In the genomic region with DNA sequence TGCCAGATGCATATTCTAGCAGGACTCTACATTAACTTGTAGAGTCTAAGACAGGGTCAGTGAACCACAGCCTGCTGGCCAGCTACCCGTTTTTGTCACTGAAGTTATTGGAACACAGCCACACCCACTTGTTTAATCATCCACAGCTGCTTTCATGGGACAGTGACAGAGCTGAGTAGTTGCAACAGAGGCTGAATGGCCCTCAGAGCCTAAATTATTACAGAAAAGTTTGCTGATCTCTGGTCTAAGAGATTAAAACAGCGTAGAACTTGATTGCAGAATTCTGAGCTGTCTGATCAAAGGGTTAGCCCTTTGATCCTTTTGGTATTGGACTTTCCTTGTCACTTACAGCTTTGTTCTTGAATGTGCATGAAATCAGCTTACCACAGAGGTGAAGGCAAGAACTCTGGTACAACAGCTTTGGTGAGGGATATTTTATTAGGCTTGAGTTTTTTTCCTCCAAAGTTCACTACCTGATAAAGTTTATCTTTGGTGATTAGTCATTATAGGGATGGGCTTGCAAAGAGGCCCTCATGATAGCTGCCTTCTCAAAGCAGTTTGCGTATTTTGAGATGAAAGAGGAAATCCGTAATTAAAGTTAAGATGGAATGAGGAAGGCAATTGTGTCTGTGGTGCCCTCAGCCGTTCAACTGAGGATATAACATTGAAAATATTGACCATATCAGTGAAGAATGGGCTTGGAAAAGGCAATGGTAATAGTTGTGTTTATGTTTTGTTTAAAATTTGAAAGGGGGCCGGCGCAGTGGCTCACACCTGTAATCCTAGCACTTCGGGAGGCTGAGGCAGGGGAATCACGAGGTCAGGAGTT, we compare ENCODE assay signal across 1 cellular context.
TF ChIP-seq lines count a peak whose summit lies in the region.

No MANE protein-coding gene starts in this region.

TF ChIP-seq in HepG2, 621 proteins besides CTCF, POLR2A, EP300 and RAD21 (continued from another document and continues in another):
- TF ChIP-seq, protein P1, sequence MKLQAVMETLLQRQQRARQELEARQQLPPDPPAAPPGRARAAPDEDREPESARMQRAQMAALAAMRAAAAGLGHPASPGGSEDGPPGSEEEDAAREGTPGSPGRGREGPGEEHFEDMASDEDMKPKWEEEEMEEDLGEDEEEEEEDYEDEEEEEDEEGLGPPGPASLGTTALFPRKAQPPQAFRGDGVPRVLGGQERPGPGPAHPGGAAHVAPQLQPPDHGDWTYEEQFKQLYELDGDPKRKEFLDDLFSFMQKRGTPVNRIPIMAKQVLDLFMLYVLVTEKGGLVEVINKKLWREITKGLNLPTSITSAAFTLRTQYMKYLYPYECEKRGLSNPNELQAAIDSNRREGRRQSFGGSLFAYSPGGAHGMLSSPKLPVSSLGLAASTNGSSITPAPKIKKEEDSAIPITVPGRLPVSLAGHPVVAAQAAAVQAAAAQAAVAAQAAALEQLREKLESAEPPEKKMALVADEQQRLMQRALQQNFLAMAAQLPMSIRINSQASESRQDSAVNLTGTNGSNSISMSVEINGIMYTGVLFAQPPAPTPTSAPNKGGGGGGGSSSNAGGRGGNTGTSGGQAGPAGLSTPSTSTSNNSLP (IDR thresholded peaks at IDR 0.05; ENCODE audit: low read depth, low read length) = peak; percentile 81
- TF ChIP-seq, protein P2, sequence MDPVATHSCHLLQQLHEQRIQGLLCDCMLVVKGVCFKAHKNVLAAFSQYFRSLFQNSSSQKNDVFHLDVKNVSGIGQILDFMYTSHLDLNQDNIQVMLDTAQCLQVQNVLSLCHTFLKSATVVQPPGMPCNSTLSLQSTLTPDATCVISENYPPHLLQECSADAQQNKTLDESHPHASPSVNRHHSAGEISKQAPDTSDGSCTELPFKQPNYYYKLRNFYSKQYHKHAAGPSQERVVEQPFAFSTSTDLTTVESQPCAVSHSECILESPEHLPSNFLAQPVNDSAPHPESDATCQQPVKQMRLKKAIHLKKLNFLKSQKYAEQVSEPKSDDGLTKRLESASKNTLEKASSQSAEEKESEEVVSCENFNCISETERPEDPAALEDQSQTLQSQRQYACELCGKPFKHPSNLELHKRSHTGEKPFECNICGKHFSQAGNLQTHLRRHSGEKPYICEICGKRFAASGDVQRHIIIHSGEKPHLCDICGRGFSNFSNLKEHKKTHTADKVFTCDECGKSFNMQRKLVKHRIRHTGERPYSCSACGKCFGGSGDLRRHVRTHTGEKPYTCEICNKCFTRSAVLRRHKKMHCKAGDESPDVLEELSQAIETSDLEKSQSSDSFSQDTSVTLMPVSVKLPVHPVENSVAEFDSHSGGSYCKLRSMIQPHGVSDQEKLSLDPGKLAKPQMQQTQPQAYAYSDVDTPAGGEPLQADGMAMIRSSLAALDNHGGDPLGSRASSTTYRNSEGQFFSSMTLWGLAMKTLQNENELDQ (CRISPR knock-in tag; IDR thresholded peaks at IDR 0.05; ENCODE audit: borderline replicate concordance) = no peak
- 0 out of 2 replicates have a peak, but pooled peaks have one; percentile 18 for TF ChIP-seq ZMYM3 (CRISPR knock-in tag; IDR thresholded peaks at IDR 0.05)
- peak; percentile 37 for TF ChIP-seq SALL1 (CRISPR knock-in tag; IDR thresholded peaks at IDR 0.05)
- TF ChIP-seq IRX3 (CRISPR knock-in tag; IDR thresholded peaks at IDR 0.05; ENCODE audit: borderline replicate concordance, low read depth) = no peak
- peak; percentile 89 for TF ChIP-seq SP5 (CRISPR knock-in tag; IDR thresholded peaks at IDR 0.05; ENCODE audit: borderline replicate concordance, low read depth)
- no peak for TF ChIP-seq MTA3 (CRISPR knock-in tag; IDR thresholded peaks at IDR 0.05)
- no peak for TF ChIP-seq SRF (IDR thresholded peaks at IDR 0.05; ENCODE audit: low read depth, low read length)
- no peak; the same call in 1 of the 2 replicates for TF ChIP-seq NCOA1 (CRISPR knock-in tag; IDR thresholded peaks at IDR 0.05)
- no peak for TF ChIP-seq NFATC3 (CRISPR knock-in tag; IDR thresholded peaks at IDR 0.05)
- TF ChIP-seq HOXA9 (CRISPR knock-in tag; IDR thresholded peaks at IDR 0.05; ENCODE audit: borderline replicate concordance) = no peak
- TF ChIP-seq, protein P3, sequence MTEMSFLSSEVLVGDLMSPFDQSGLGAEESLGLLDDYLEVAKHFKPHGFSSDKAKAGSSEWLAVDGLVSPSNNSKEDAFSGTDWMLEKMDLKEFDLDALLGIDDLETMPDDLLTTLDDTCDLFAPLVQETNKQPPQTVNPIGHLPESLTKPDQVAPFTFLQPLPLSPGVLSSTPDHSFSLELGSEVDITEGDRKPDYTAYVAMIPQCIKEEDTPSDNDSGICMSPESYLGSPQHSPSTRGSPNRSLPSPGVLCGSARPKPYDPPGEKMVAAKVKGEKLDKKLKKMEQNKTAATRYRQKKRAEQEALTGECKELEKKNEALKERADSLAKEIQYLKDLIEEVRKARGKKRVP (CRISPR knock-in tag; IDR thresholded peaks at IDR 0.05) = no peak
- no peak for TF ChIP-seq KLF11 (CRISPR knock-in tag; IDR thresholded peaks at IDR 0.05)
- no peak for TF ChIP-seq DNMT3B (CRISPR knock-in tag; conservative IDR thresholded peaks at IDR 0.05)
- TF ChIP-seq HOXD1 (CRISPR knock-in tag; IDR thresholded peaks at IDR 0.05) = peak; percentile 80; the same call in 1 of the 2 replicates
- TF ChIP-seq ZNF83 (CRISPR knock-in tag; IDR thresholded peaks at IDR 0.05; ENCODE audit: borderline replicate concordance) = no peak
- TF ChIP-seq, protein P4, sequence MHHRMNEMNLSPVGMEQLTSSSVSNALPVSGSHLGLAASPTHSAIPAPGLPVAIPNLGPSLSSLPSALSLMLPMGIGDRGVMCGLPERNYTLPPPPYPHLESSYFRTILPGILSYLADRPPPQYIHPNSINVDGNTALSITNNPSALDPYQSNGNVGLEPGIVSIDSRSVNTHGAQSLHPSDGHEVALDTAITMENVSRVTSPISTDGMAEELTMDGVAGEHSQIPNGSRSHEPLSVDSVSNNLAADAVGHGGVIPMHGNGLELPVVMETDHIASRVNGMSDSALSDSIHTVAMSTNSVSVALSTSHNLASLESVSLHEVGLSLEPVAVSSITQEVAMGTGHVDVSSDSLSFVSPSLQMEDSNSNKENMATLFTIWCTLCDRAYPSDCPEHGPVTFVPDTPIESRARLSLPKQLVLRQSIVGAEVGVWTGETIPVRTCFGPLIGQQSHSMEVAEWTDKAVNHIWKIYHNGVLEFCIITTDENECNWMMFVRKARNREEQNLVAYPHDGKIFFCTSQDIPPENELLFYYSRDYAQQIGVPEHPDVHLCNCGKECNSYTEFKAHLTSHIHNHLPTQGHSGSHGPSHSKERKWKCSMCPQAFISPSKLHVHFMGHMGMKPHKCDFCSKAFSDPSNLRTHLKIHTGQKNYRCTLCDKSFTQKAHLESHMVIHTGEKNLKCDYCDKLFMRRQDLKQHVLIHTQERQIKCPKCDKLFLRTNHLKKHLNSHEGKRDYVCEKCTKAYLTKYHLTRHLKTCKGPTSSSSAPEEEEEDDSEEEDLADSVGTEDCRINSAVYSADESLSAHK (CRISPR knock-in tag; IDR thresholded peaks at IDR 0.05; ENCODE audit: borderline replicate concordance) = no peak
- no peak for TF ChIP-seq ZNF17 (CRISPR knock-in tag; IDR thresholded peaks at IDR 0.05)
- TF ChIP-seq RERE (CRISPR knock-in tag; IDR thresholded peaks at IDR 0.05; ENCODE audit: low read depth) = no peak
- no peak for TF ChIP-seq DR1 (CRISPR knock-in tag; IDR thresholded peaks at IDR 0.05)
- TF ChIP-seq, protein P5, sequence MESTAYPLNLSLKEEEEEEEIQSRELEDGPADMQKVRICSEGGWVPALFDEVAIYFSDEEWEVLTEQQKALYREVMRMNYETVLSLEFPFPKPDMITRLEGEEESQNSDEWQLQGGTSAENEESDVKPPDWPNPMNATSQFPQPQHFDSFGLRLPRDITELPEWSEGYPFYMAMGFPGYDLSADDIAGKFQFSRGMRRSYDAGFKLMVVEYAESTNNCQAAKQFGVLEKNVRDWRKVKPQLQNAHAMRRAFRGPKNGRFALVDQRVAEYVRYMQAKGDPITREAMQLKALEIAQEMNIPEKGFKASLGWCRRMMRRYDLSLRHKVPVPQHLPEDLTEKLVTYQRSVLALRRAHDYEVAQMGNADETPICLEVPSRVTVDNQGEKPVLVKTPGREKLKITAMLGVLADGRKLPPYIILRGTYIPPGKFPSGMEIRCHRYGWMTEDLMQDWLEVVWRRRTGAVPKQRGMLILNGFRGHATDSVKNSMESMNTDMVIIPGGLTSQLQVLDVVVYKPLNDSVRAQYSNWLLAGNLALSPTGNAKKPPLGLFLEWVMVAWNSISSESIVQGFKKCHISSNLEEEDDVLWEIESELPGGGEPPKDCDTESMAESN (CRISPR knock-in tag; conservative IDR thresholded peaks at IDR 0.05) = no peak
- no peak for TF ChIP-seq ZXDC (CRISPR knock-in tag; IDR thresholded peaks at IDR 0.05)
- TF ChIP-seq POLR2AphosphoS2 (IDR thresholded peaks at IDR 0.05; ENCODE audit: low read depth, low read length) = no peak
- TF ChIP-seq, protein P6, sequence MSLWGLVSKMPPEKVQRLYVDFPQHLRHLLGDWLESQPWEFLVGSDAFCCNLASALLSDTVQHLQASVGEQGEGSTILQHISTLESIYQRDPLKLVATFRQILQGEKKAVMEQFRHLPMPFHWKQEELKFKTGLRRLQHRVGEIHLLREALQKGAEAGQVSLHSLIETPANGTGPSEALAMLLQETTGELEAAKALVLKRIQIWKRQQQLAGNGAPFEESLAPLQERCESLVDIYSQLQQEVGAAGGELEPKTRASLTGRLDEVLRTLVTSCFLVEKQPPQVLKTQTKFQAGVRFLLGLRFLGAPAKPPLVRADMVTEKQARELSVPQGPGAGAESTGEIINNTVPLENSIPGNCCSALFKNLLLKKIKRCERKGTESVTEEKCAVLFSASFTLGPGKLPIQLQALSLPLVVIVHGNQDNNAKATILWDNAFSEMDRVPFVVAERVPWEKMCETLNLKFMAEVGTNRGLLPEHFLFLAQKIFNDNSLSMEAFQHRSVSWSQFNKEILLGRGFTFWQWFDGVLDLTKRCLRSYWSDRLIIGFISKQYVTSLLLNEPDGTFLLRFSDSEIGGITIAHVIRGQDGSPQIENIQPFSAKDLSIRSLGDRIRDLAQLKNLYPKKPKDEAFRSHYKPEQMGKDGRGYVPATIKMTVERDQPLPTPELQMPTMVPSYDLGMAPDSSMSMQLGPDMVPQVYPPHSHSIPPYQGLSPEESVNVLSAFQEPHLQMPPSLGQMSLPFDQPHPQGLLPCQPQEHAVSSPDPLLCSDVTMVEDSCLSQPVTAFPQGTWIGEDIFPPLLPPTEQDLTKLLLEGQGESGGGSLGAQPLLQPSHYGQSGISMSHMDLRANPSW (CRISPR knock-in tag; IDR thresholded peaks at IDR 0.05; ENCODE audit: borderline replicate concordance) = no peak
- TF ChIP-seq PRPF4 (IDR thresholded peaks at IDR 0.05; ENCODE audit: low read depth, low read length, poor library complexity, severe bottlenecking) = no peak
- TF ChIP-seq, protein P7, sequence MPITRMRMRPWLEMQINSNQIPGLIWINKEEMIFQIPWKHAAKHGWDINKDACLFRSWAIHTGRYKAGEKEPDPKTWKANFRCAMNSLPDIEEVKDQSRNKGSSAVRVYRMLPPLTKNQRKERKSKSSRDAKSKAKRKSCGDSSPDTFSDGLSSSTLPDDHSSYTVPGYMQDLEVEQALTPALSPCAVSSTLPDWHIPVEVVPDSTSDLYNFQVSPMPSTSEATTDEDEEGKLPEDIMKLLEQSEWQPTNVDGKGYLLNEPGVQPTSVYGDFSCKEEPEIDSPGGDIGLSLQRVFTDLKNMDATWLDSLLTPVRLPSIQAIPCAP (CRISPR knock-in tag; IDR thresholded peaks at IDR 0.05; ENCODE audit: low read depth) = no peak
- TF ChIP-seq ZBTB7A (CRISPR knock-in tag; IDR thresholded peaks at IDR 0.05) = no peak
- TF ChIP-seq ZSCAN31 (CRISPR knock-in tag; IDR thresholded peaks at IDR 0.05; ENCODE audit: low read depth) = no peak
- TF ChIP-seq ZBTB7B (CRISPR knock-in tag; IDR thresholded peaks at IDR 0.05) = no peak; the same call in 1 of the 2 replicates
- TF ChIP-seq GPN1 (CRISPR knock-in tag; IDR thresholded peaks at IDR 0.05; ENCODE audit: borderline replicate concordance) = no peak
